19 cellular contexts compared by ENCODE assay signal in the genomic region with DNA sequence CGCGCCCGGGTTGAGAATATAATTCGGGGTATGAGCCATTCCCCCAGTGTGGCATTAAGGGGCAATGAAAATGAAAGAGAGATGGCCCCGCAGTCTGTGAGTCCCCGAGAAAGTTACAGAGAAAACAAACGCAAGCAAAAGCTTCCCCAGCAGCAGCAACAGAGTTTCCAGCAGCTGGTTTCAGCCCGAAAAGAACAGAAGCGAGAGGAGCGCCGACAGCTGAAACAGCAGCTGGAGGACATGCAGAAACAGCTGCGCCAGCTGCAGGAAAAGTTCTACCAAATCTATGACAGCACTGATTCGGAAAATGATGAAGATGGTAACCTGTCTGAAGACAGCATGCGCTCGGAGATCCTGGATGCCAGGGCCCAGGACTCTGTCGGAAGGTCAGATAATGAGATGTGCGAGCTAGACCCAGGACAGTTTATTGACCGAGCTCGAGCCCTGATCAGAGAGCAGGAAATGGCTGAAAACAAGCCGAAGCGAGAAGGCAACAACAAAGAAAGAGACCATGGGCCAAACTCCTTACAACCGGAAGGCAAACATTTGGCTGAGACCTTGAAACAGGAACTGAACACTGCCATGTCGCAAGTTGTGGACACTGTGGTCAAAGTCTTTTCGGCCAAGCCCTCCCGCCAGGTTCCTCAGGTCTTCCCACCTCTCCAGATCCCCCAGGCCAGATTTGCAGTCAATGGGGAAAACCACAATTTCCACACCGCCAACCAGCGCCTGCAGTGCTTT. TPM values are rescaled to one million over a fixed set of nuclear protein-coding genes. Genes with fewer than 3 reads are reported as not detected.
DNase-seq lines count a peak whose midpoint lies in the region; ATAC-seq and TF ChIP-seq lines count a peak whose summit lies in the region.
"Had no signal": no experiment of that assay in that cellular context is flagged by ENCODE, and none has a peak within 500 bp of the region (broad histone marks: within the 10 kb centered on the region; RNA-seq: fewer than 3 reads in every experiment).

No MANE protein-coding gene starts in this region.

- WGBS in right lobe of liver (ENCODE audit: insufficient coverage, low coverage, low lambda C conversion rate, missing lambda C conversion rate), result 65% methylated on average over 18 of the region's 27 CpGs
- 89 to 91% methylated on average over 27 of the region's 27 CpGs for WGBS in thyroid gland, 2 donors

- H3K27me3 ChIP-seq in PC-9 (ENCODE audit: insufficient read depth, low read depth), result no peaks in the 10 kb centered on the region
- H3K27me3 ChIP-seq in dorsolateral prefrontal cortex, result peaks cover 0 to 30% (median 0%) of the 10 kb centered on the region in 45 donors
- H3K27me3 ChIP-seq in right lobe of liver, result no peaks in the 10 kb centered on the region
- no peaks in the 10 kb centered on the region for H3K27me3 ChIP-seq in thyroid gland

- H3K9me2 ChIP-seq in PC-9 (ENCODE audit: insufficient read depth), result no peaks in the 10 kb centered on the region

- 0 out of 2 replicates have a peak overlapping the region, but pooled peaks have one; percentile 37 for H2AFZ ChIP-seq in PC-9

- POLR2A ChIA-PET in PC-9 (lab: Charles Lee; ENCODE audit: unreplicated experiment), result no interaction called here

- TF ChIP-seq POLR2A in right lobe of liver (IDR thresholded peaks at IDR 0.05), result no peak
- no peak for TF ChIP-seq POLR2A in thyroid gland (IDR thresholded peaks at IDR 0.05)

- no peaks in the 10 kb centered on the region for H3K4me1 Mint-ChIP-seq in stimulated activated naive B cell treated with anti-CD40 and anti-IgM and Interleukin-4, amounts not matched to agents 10 μg/mL and 1 μg/mL and 100 μg/mL, for 72 hours
- H3K4me1 Mint-ChIP-seq: T-cell had no signal

- H3K36me3 ChIP-seq in PC-9 (ENCODE audit: low read depth), result no peaks in the 10 kb centered on the region
- H3K36me3 ChIP-seq in right lobe of liver, result peaks cover 0 to 32% (median 15%) of the 10 kb centered on the region in 4 donors
- H3K36me3 ChIP-seq in thyroid gland, result peaks cover 0 to 7% of the 10 kb centered on the region in 2 donors
- H3K36me3 ChIP-seq: tibial artery, WERI-Rb-1 had no signal

- ATAC-seq in right lobe of liver, result peak; percentile 21 to 70 (median 56)
- no peak for ATAC-seq in stimulated activated naive B cell treated with anti-CD40 and anti-IgM and Interleukin-4, amounts not matched to agents 10 μg/mL and 1 μg/mL and 100 μg/mL, for 72 hours (replicated peaks)
- ATAC-seq: foreskin keratinocyte, T-cell had no signal

- H3K4me1 ChIP-seq in PC-9 (replicated peaks; ENCODE audit: insufficient read depth) (no peaks in the 10 kb centered on the region), right lobe of liver (peaks cover 0 to 66% (median 7%) of the 10 kb centered on the region in 4 donors), thyroid gland (peaks cover 10 to 13% of the 10 kb centered on the region in 2 donors)
- H3K4me1 ChIP-seq: foreskin keratinocyte, tibial artery had no signal

- no peak overlapping the region for H3K27ac ChIP-seq in PC-9
- peak overlapping the region; percentile 11 to 96 (median 89) for H3K27ac ChIP-seq in dorsolateral prefrontal cortex
- H3K27ac ChIP-seq in right lobe of liver, result peak overlapping the region in 1 of 3 donors; percentile 37
- H3K27ac ChIP-seq in thyroid gland, result peak overlapping the region in 2 of 3 donors; percentile 16 to 43
- H3K27ac ChIP-seq: C4-2B, foreskin keratinocyte, tibial artery, WERI-Rb-1 had no signal

- intact Hi-C loops in PC-9 (cut with micrococcal nuclease; ENCODE audit: unreplicated experiment), result no loop called here
- intact Hi-C loops in dorsolateral prefrontal cortex (cut with DNase I), result loop anchor here in 1 of 2 donors (5.0 kb wide), 1 partner anchor 35 kb away; no protein-coding TSS in a partner anchor
- intact Hi-C loops in right lobe of liver (cut with DNase I), result no loop called here
- intact Hi-C loops in thyroid gland (cut with DNase I), result no loop called here

- H3K27me3 Mint-ChIP-seq in stimulated activated naive B cell treated with anti-CD40 and anti-IgM and Interleukin-4, amounts not matched to agents 10 μg/mL and 1 μg/mL and 100 μg/mL, for 72 hours, result peaks cover 12 to 22% of the 10 kb centered on the region in 2 donors

- H3K79me2 ChIP-seq in PC-9 (ENCODE audit: low read depth), result no peaks in the 10 kb centered on the region

- no peak overlapping the region for H3K27ac Mint-ChIP-seq in stimulated activated naive B cell treated with anti-CD40 and anti-IgM and Interleukin-4, amounts not matched to agents 10 μg/mL and 1 μg/mL and 100 μg/mL, for 72 hours
- H3K27ac Mint-ChIP-seq: endodermal cell, T-cell had no signal

- H3K4me3 ChIP-seq in PC-9 (no peak overlapping the region), dorsolateral prefrontal cortex (peak overlapping the region in 45 of 59 donors; percentile 5 to 53 (median 26)), right lobe of liver (no peak overlapping the region), thyroid gland (replicated peaks in 1 of 3) (no peak overlapping the region)
- H3K4me3 ChIP-seq: tibial artery had no signal

- BruUV-seq in PC-9 (replicated peaks; lab: Mats Ljungman, UMichigan), result no TSS peak

- H3K4me2 ChIP-seq in PC-9, result no peak overlapping the region

- CTCF ChIA-PET in PC-9 (lab: Charles Lee), result no interaction called here

- H3K36me3 Mint-ChIP-seq in stimulated activated naive B cell treated with anti-CD40 and anti-IgM and Interleukin-4, amounts not matched to agents 10 μg/mL and 1 μg/mL and 100 μg/mL, for 72 hours, result no peaks in the 10 kb centered on the region
- H3K36me3 Mint-ChIP-seq: T-cell had no signal

- TF ChIP-seq CTCF in PC-9 (conservative IDR thresholded peaks at IDR 0.05) (no peak), dorsolateral prefrontal cortex (IDR thresholded peaks at IDR 0.05 in 54 of 56, conservative IDR thresholded peaks at IDR 0.05 in 2 of 56; ENCODE audit: low read depth in 1 of 56, partially characterized antibody in 56 of 56) (no peak), right lobe of liver (IDR thresholded peaks at IDR 0.05) (no peak), thyroid gland (IDR thresholded peaks at IDR 0.05) (no peak)

- peaks cover 5 to 6% of the 10 kb centered on the region in 2 donors for H3K9me3 Mint-ChIP-seq in stimulated activated naive B cell treated with anti-CD40 and anti-IgM and Interleukin-4, amounts not matched to agents 10 μg/mL and 1 μg/mL and 100 μg/mL, for 72 hours
- H3K9me3 Mint-ChIP-seq: endodermal cell, neural crest cell, T-cell had no signal

- no peaks in the 10 kb centered on the region for H3F3A ChIP-seq in PC-9 (ENCODE audit: insufficient read depth, low read depth)

- H3K4me3 Mint-ChIP-seq in stimulated activated naive B cell treated with anti-CD40 and anti-IgM and Interleukin-4, amounts not matched to agents 10 μg/mL and 1 μg/mL and 100 μg/mL, for 72 hours, result no peak overlapping the region
- H3K4me3 Mint-ChIP-seq: endodermal cell, neural crest cell, T-cell had no signal

- H3K9me3 ChIP-seq in PC-9 (ENCODE audit: insufficient read depth, low read depth) (no peaks in the 10 kb centered on the region), right lobe of liver (no peaks in the 10 kb centered on the region), thyroid gland (no peaks in the 10 kb centered on the region)
- H3K9me3 ChIP-seq: tibial artery had no signal

- DNase-seq in PC-9 (no peak), dorsolateral prefrontal cortex (peak in 2 of 10 donors; percentile 57 to 64), right lobe of liver (peak in 1 of 3 donors; percentile 50), thyroid gland (no peak), epidermal melanocyte (ENCODE audit: insufficient read length, low spot score) (no peak), ureter (ENCODE audit: low spot score) (no peak), kidney glomerular epithelial cell (lab: John Stamatoyannopoulos, UW) (no peak)
- no peak for DNase-seq in stimulated activated naive B cell treated with anti-CD40 and anti-IgM and Interleukin-4, amounts not matched to agents 10 μg/mL and 1 μg/mL and 100 μg/mL, for 72 hours
- DNase-seq: endodermal cell; foreskin keratinocyte; NCI-H187 treated with DMSO at 0.1 percent for 48 hours; NCI-H526; retina; stimulated activated CD4-positive, alpha-beta T cell treated with anti-CD3 and anti-CD28 coated beads, Interleukin-4, amount 100 ng/mL, for 1 hour; T-cell; tibial artery; WERI-Rb-1 had no signal

- no peaks in the 10 kb centered on the region for H4K20me1 ChIP-seq in PC-9 (ENCODE audit: insufficient read depth)

RNA-seq across cellular contexts. Expression of gene PROX1, which starts 9.4 kb away (rescaled TPM):
- total RNA-seq in PC-9 (2021) (not detected in 2 replicates), dorsolateral prefrontal cortex (100 to 1,000 TPM in 1 of 120 experiments, 10 to 100 TPM in 119; 15.7 to 146 (median 33.4) TPM), right lobe of liver (100 to 1,000 TPM in 4 of 6 experiments, 10 to 100 TPM in 2; 79.6 to 186 (median 164) TPM), thyroid gland (10 to 100 TPM; 34.6 to 51.3 (median 38.4) TPM), ureter (3.0 TPM)

Comparison
In these comparisons a context has a peak if more than half of its experiments do, and no peak if none do; other contexts are left out.
1. H3K4me3 ChIP-seq: peak in dorsolateral prefrontal cortex (45 of 59); none in PC-9 (single experiment), right lobe of liver (0 of 3) and thyroid gland (0 of 3).
2. ATAC-seq: peak in right lobe of liver (4 of 4); none in stimulated activated naive B cell treated with anti-CD40 and anti-IgM and Interleukin-4, amounts not matched to agents 10 μg/mL and 1 μg/mL and 100 μg/mL, for 72 hours (0 of 2).